In genomic region chr17:78784397-78784751, GRCh38 we compare ENCODE assay signal across 17 cellular contexts. TPM values are rescaled to one million over a fixed set of nuclear protein-coding genes. Genes with fewer than 3 reads are reported as not detected.
A peak's percentile ranks its signal among the peaks of the same experiment; 100 is the strongest.
DNase-seq lines count a peak whose midpoint lies in the region; ATAC-seq and TF ChIP-seq lines count a peak whose summit lies in the region.
"Had no signal": no experiment of that assay in that cellular context is flagged by ENCODE, and none has a peak within 500 bp of the region (broad histone marks: within the 10 kb centered on the region; RNA-seq: fewer than 3 reads in every experiment).

No MANE protein-coding gene starts in this region.

- H3K4me1 ChIP-seq in esophagus squamous epithelium (peaks cover 29 to 81% (median 33%) of the 10 kb centered on the region in 3 donors), H9 (ENCODE audit: insufficient read depth, low read length) (no peaks in the 10 kb centered on the region; the same call in 1 of the 2 replicates)

- H3K23ac ChIP-seq in H9 (ENCODE audit: insufficient read length, low read depth, low read length) = no peak overlapping the region

- no peaks in the 10 kb centered on the region for H3K27me3 Mint-ChIP-seq in activated CD4-positive, alpha-beta T cell treated with anti-CD3 and anti-CD28 coated beads, Interleukin-2, amount 10 ng/mL, durations not matched to agents 7 days and 5 days
- H3K27me3 Mint-ChIP-seq in T-helper 17 cell (no peaks in the 10 kb centered on the region), chondrocyte (ENCODE audit: low read depth) (no peaks in the 10 kb centered on the region), H9 (ENCODE audit: low read depth) (no peaks in the 10 kb centered on the region; the same call in 1 of the 2 replicates)

- no peak overlapping the region for H2AK5ac ChIP-seq in H9 (ENCODE audit: insufficient read length, low read length)

- no peak overlapping the region for H4K5ac ChIP-seq in H9 (ENCODE audit: insufficient read length, low read depth, low read length)

- no peak overlapping the region for H3K18ac ChIP-seq in H9 (ENCODE audit: insufficient read length, low read depth, low read length)

- WGBS in esophagus squamous epithelium, 2 donors = 87 to 88% methylated on average over 6 of the region's 6 CpGs
- WGBS in H9 (ENCODE audit: extremely low coverage, insufficient read length, low lambda C conversion rate) = no CpG with 5 or more reads among the region's 6 CpGs

- intact Hi-C loops in esophagus squamous epithelium (cut with DNase I) = no loop called here

- H3K27me3 ChIP-seq in esophagus squamous epithelium = no peaks in the 10 kb centered on the region
- no peaks in the 10 kb centered on the region for H3K27me3 ChIP-seq in H9 (ENCODE audit: insufficient read depth, low read length)

- H3K27ac ChIP-seq in esophagus squamous epithelium (peak overlapping the region; percentile 92 to 98 (median 95)), H9 (ENCODE audit: insufficient read length, low read depth, low read length) (no peak overlapping the region)
- H3K27ac ChIP-seq: A549 had no signal

- H3K4ac ChIP-seq in H9 (ENCODE audit: low read depth, low read length) = no peak overlapping the region

- no peak overlapping the region for H2BK12ac ChIP-seq in H9 (ENCODE audit: insufficient read length, low read depth, low read length)

- H3K27ac Mint-ChIP-seq in activated CD4-positive, alpha-beta T cell treated with anti-CD3 and anti-CD28 coated beads, Interleukin-2, amount 10 ng/mL, durations not matched to agents 7 days and 5 days = peak overlapping the region; percentile 92
- H3K27ac Mint-ChIP-seq in T-helper 17 cell (peak overlapping the region; percentile 94), chondrocyte (ENCODE audit: unreplicated experiment) (no peak overlapping the region), H9 (no peak overlapping the region; a peak in 1 of 7 replicates)
- H3K27ac Mint-ChIP-seq in stimulated activated effector memory CD8-positive, alpha-beta T cell treated with anti-CD3 and anti-CD28 coated beads, Interleukin-12 subunit alpha, Interleukin-12 subunit beta, amount 100 ng/mL, for 72 hours = peak overlapping the region; percentile 29

- H3K56ac ChIP-seq in H9 (ENCODE audit: insufficient read length, low read depth, low read length) = no peak overlapping the region

- CTCF ChIA-PET in activated CD4-positive, alpha-beta T cell treated with anti-CD3 and anti-CD28 coated beads, Interleukin-2, amount 10 ng/mL, durations not matched to agents 7 days and 5 days (lab: Charles Lee) = interaction anchor here (0.8 to 1.6 kb wide), 6 partner anchors 11 to 43 kb away, joined by 3 to 4 read pairs (median 3); no protein-coding TSS in a partner anchor

- no peak overlapping the region for H3K14ac ChIP-seq in H9 (ENCODE audit: insufficient read depth, low read length)

- no peak overlapping the region for H3T11ph ChIP-seq in H9 (ENCODE audit: low read length)

- H3K9ac ChIP-seq in H9 (ENCODE audit: extremely low read depth, insufficient read length, low read length) = no peak overlapping the region
- H3K9ac ChIP-seq: parathyroid adenoma had no signal

- no peaks in the 10 kb centered on the region for H3K23me2 ChIP-seq in H9 (ENCODE audit: insufficient read length, low read depth, low read length, poor library complexity, severe bottlenecking)

- H3K79me2 ChIP-seq in H9 (ENCODE audit: insufficient read depth, low read length) = no peaks in the 10 kb centered on the region
- H3K79me2 ChIP-seq: parathyroid adenoma had no signal

- no peak for DNase-seq in activated CD4-positive, alpha-beta T cell treated with anti-CD3 and anti-CD28 coated beads, Interleukin-2, amount 10 ng/mL, durations not matched to agents 7 days and 5 days
- no peak for DNase-seq in activated CD4-positive, alpha-beta T cell treated with anti-CD3 and anti-CD28 coated beads, Interleukin-2, amount 50 U/mL, for 1 hour
- no peak for DNase-seq in T-helper 17 cell
- no peak for DNase-seq in esophagus squamous epithelium (lab: John Stamatoyannopoulos, UW)
- no peak for DNase-seq in stimulated activated effector memory CD8-positive, alpha-beta T cell treated with anti-CD3 and anti-CD28 coated beads, Interleukin-12 subunit alpha, Interleukin-12 subunit beta, amount 100 ng/mL, for 72 hours (ENCODE audit: low spot score in 2 of 2)
- no peak for DNase-seq in C1 segment of cervical spinal cord (lab: John Stamatoyannopoulos, UW)
- DNase-seq in chondrocyte (ENCODE audit: low spot score) = no peak
- DNase-seq in H9 = no peak
- DNase-seq: activated CD8-positive, alpha-beta memory T cell treated with anti-CD3 and anti-CD28 coated beads, Interleukin-2, amount 50 U/mL, for 48 hours; amniotic stem cell; head of caudate nucleus; NCI-H146; NCI-H446 had no signal

- no peak for TF ChIP-seq POLR2A in esophagus squamous epithelium (IDR thresholded peaks at IDR 0.05)

- H2BK15ac ChIP-seq in H9 (ENCODE audit: low read depth, low read length) = no peak overlapping the region

- H3K9me3 ChIP-seq in T-helper 17 cell (ENCODE audit: control insufficient read depth, low read length, poor library complexity, severe bottlenecking) = no peaks in the 10 kb centered on the region
- no peaks in the 10 kb centered on the region for H3K9me3 ChIP-seq in esophagus squamous epithelium
- H3K9me3 ChIP-seq in H9 (ENCODE audit: control insufficient read depth, low read depth, low read length) = no peaks in the 10 kb centered on the region
- H3K9me3 ChIP-seq: A549 had no signal

- TF ChIP-seq CTCF in esophagus squamous epithelium (IDR thresholded peaks at IDR 0.05) = no peak
- no peak for TF ChIP-seq CTCF in chondrocyte (IDR thresholded peaks at IDR 0.05)
- TF ChIP-seq CTCF in H9 (conservative IDR thresholded peaks at IDR 0.05) = no peak

- no peak overlapping the region for H3K4me2 ChIP-seq in H9 (ENCODE audit: insufficient read depth, insufficient read length, low read length)
- H3K4me2 ChIP-seq: A549 had no signal

- H4K20me1 ChIP-seq in H9 (ENCODE audit: control insufficient read depth, insufficient read depth, insufficient read length) = no peaks in the 10 kb centered on the region

- peaks cover 3% of the 10 kb centered on the region for H3K79me1 ChIP-seq in H9 (ENCODE audit: insufficient read depth, low read depth, low read length, poor library complexity, severe bottlenecking)

- peaks cover 58% of the 10 kb centered on the region for H3K4me1 Mint-ChIP-seq in activated CD4-positive, alpha-beta T cell treated with anti-CD3 and anti-CD28 coated beads, Interleukin-2, amount 10 ng/mL, durations not matched to agents 7 days and 5 days
- H3K4me1 Mint-ChIP-seq in T-helper 17 cell = peaks cover 34% of the 10 kb centered on the region
- peaks cover 51% of the 10 kb centered on the region for H3K4me1 Mint-ChIP-seq in stimulated activated effector memory CD8-positive, alpha-beta T cell treated with anti-CD3 and anti-CD28 coated beads, Interleukin-12 subunit alpha, Interleukin-12 subunit beta, amount 100 ng/mL, for 72 hours
- peaks cover 24% of the 10 kb centered on the region for H3K4me1 Mint-ChIP-seq in chondrocyte (ENCODE audit: low read depth)
- peaks cover 28 to 35% of the 10 kb centered on the region in 2 experiments for H3K4me1 Mint-ChIP-seq in H9

- H2AFZ ChIP-seq in H9 (ENCODE audit: low read length) = no peak overlapping the region
- H2AFZ ChIP-seq: parathyroid adenoma had no signal

- no peak overlapping the region for H2BK20ac ChIP-seq in H9 (ENCODE audit: low read depth, low read length, poor library complexity, severe bottlenecking)

- POLR2A ChIA-PET in activated CD4-positive, alpha-beta T cell treated with anti-CD3 and anti-CD28 coated beads, Interleukin-2, amount 10 ng/mL, durations not matched to agents 7 days and 5 days (lab: Charles Lee) = no interaction called here

- H3K4me3 ChIP-seq in esophagus squamous epithelium = no peak overlapping the region
- H3K4me3 ChIP-seq: A549, smooth muscle cell had no signal

- no peak overlapping the region for H2BK120ac ChIP-seq in H9 (ENCODE audit: low read depth, low read length, poor library complexity, severe bottlenecking)

- H4K8ac ChIP-seq in H9 (replicated peaks; ENCODE audit: insufficient read length, low read depth, low read length) = no peak overlapping the region

- H3K4me3 Mint-ChIP-seq in activated CD4-positive, alpha-beta T cell treated with anti-CD3 and anti-CD28 coated beads, Interleukin-2, amount 10 ng/mL, durations not matched to agents 7 days and 5 days = no peak overlapping the region
- H3K4me3 Mint-ChIP-seq in T-helper 17 cell (no peak overlapping the region), chondrocyte (ENCODE audit: unreplicated experiment) (no peak overlapping the region), H9 (no peak overlapping the region)
- peak overlapping the region; percentile 90 for H3K4me3 Mint-ChIP-seq in stimulated activated effector memory CD8-positive, alpha-beta T cell treated with anti-CD3 and anti-CD28 coated beads, Interleukin-12 subunit alpha, Interleukin-12 subunit beta, amount 100 ng/mL, for 72 hours

- no peak overlapping the region for H2BK5ac ChIP-seq in H9 (ENCODE audit: insufficient read length, low read length)

- H3K9me3 Mint-ChIP-seq in activated CD4-positive, alpha-beta T cell treated with anti-CD3 and anti-CD28 coated beads, Interleukin-2, amount 10 ng/mL, durations not matched to agents 7 days and 5 days = no peaks in the 10 kb centered on the region
- H3K9me3 Mint-ChIP-seq in stimulated activated effector memory CD8-positive, alpha-beta T cell treated with anti-CD3 and anti-CD28 coated beads, Interleukin-12 subunit alpha, Interleukin-12 subunit beta, amount 100 ng/mL, for 72 hours = no peaks in the 10 kb centered on the region
- H3K9me3 Mint-ChIP-seq in chondrocyte (ENCODE audit: low read depth) (no peaks in the 10 kb centered on the region), H9 (no peaks in the 10 kb centered on the region)

- H3K36me3 Mint-ChIP-seq in activated CD4-positive, alpha-beta T cell treated with anti-CD3 and anti-CD28 coated beads, Interleukin-2, amount 10 ng/mL, durations not matched to agents 7 days and 5 days (ENCODE audit: low read depth) = peaks cover 20% of the 10 kb centered on the region
- H3K36me3 Mint-ChIP-seq in T-helper 17 cell (ENCODE audit: low read depth) = peaks cover 3% of the 10 kb centered on the region
- peaks cover 28% of the 10 kb centered on the region for H3K36me3 Mint-ChIP-seq in stimulated activated effector memory CD8-positive, alpha-beta T cell treated with anti-CD3 and anti-CD28 coated beads, Interleukin-12 subunit alpha, Interleukin-12 subunit beta, amount 100 ng/mL, for 72 hours
- H3K36me3 Mint-ChIP-seq in chondrocyte (ENCODE audit: low read depth) = peaks cover 5% of the 10 kb centered on the region
- H3K36me3 Mint-ChIP-seq in H9 (ENCODE audit: insufficient read depth in 1 of 3, low read depth in 3 of 3) = peaks cover 0 to 12% (median 8%) of the 10 kb centered on the region in 3 experiments; a peak in 5 of 7 replicates

- no peaks in the 10 kb centered on the region for H3K36me3 ChIP-seq in esophagus squamous epithelium

- ATAC-seq in T-helper 17 cell = no peak
- ATAC-seq in stimulated activated effector memory CD8-positive, alpha-beta T cell treated with anti-CD3 and anti-CD28 coated beads, Interleukin-12 subunit alpha, Interleukin-12 subunit beta, amount 100 ng/mL, for 72 hours = no peak
- ATAC-seq: A549, SK-N-SH treated with all-trans-retinoic acid at 6 μM for 48 hours had no signal

- H4K91ac ChIP-seq in H9 (ENCODE audit: insufficient read length, low read depth, low read length) = no peak overlapping the region

RNA-seq across cellular contexts. Expression of gene CYTH1, which starts 2.3 kb away (rescaled TPM):
- total RNA-seq in activated CD4-positive, alpha-beta T cell treated with anti-CD3 and anti-CD28 coated beads, Interleukin-2, amount 10 ng/mL, durations not matched to agents 7 days and 5 days = 100 to 1,000 TPM; 244 to 251 TPM
- total RNA-seq in T-helper 17 cell = 100 to 1,000 TPM; 462 to 497 TPM
- 10 to 100 TPM; 42.1 to 86.7 (median 67.5) TPM for total RNA-seq in esophagus squamous epithelium
- total RNA-seq in chondrocyte = 79.2 to 155 TPM (median 80.8 TPM) in 3 replicates
- 9.7 and 11.2 TPM in 2 replicates for total RNA-seq in H9 (2021)

RNA-seq across cellular contexts. Expression of gene USP36, which starts 56.2 kb away (rescaled TPM):
- total RNA-seq in activated CD4-positive, alpha-beta T cell treated with anti-CD3 and anti-CD28 coated beads, Interleukin-2, amount 10 ng/mL, durations not matched to agents 7 days and 5 days = 10 to 100 TPM; 79.0 to 92.9 TPM
- total RNA-seq in T-helper 17 cell = 100 to 1,000 TPM; 418 to 474 TPM
- 10 to 100 TPM; 13.2 to 38.9 (median 22.4) TPM for total RNA-seq in esophagus squamous epithelium
- 45.1 to 51.2 TPM (median 49.6 TPM) in 3 replicates for total RNA-seq in chondrocyte
- total RNA-seq in H9 (2021) = 101 and 106 TPM in 2 replicates

Comparison
In these comparisons a context has a peak if more than half of its experiments do, and no peak if none do; other contexts are left out.
1. H3K27ac Mint-ChIP-seq: peak in activated CD4-positive, alpha-beta T cell treated with anti-CD3 and anti-CD28 coated beads, Interleukin-2, amount 10 ng/mL, durations not matched to agents 7 days and 5 days (single experiment), T-helper 17 cell (single experiment) and stimulated activated effector memory CD8-positive, alpha-beta T cell treated with anti-CD3 and anti-CD28 coated beads, Interleukin-12 subunit alpha, Interleukin-12 subunit beta, amount 100 ng/mL, for 72 hours (single experiment); none in chondrocyte (single experiment) and H9 (0 of 3).